ENCODE assay signal across 1 cellular context in the genomic region with DNA sequence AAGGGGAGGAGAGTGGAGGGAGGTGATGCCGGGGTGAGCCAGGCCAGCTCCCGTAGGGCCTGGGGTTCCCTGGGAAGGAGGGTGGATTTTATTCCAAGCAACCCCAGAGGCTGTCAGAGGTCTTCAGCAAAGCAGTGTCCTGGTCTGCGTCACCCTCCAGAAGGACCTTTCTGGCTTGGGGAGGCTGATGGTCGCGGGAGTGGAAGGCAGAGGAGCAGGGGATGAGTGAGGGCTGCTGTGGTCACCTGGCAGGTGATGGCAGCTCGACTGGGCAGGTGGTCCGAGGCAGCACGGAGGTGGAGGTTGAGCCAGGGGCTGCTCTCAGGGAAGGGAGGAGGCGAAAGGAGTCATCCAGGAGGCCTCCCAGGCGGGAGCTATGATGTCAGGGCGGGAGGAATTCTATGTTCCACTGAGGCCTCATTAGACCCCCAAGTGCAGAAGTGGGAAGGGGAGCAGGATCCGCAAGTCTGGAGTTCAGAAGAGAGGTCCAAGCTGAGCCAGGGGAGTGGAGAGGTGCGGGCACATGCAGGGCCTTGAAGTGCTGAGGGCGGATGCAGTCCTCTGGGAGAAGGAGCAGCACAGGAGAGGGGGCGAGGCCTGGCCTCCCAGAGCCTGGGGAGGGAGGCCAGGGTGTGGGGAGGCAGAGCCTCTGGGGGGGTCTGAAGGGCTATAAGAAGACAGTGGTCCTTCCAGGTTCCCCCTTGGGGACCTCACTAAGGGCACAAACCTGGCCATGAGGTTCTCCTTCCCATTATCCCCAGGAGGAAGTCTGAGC.
TF ChIP-seq lines count a peak whose summit lies in the region.

No MANE protein-coding gene starts in this region.

TF ChIP-seq in IMR-90, 13 proteins besides CTCF, POLR2A, EP300 and RAD21:
- TF ChIP-seq ELK1 (IDR thresholded peaks at IDR 0.05; ENCODE audit: borderline replicate concordance, low read depth, low read length) (no peak), MAZ (IDR thresholded peaks at IDR 0.05; ENCODE audit: borderline replicate concordance, low read depth, low read length) (no peak)
TF ChIP-seq in IMR-90: peak in this region for 0.
